13 cellular contexts compared by ENCODE assay signal in the genomic region with DNA sequence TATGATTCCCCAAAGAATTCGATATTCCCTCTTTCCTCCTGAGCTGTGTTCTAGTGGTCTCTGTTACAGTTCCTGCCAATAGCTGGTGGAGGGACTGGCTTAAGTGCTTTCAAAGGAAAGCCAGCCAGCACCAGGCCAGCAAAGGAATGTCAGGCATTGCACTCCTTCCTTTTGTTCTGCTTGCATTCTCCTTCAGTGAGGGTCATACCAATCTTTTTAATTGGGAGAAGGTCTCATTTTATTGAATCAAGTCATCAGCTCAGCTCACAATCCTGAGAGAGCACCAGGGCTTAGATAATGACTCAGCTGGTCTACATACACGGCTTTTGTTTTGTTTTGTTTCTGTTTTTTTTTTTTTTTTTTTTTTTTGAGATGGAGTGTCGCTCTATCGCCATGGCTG.
DNase-seq lines count a peak whose midpoint lies in the region; ATAC-seq and TF ChIP-seq lines count a peak whose summit lies in the region.
"Had no signal": no experiment of that assay in that cellular context is flagged by ENCODE, and none has a peak within 500 bp of the region (broad histone marks: within the 10 kb centered on the region; RNA-seq: fewer than 3 reads in every experiment).

No MANE protein-coding gene starts in this region.

- H3K27ac Mint-ChIP-seq in osteocyte (ENCODE audit: unreplicated experiment): peak overlapping the region; percentile 52
- H3K27ac Mint-ChIP-seq: T-helper 1 cell treated with Interleukin-12 subunit alpha and Interleukin-12 subunit beta and Interleukin-4 antibody, amounts not matched to agents 30 μg/mL and 1 μg/mL, for 36 hours had no signal

- H3K36me3 Mint-ChIP-seq in osteocyte (ENCODE audit: unreplicated experiment): peaks cover 6% of the 10 kb centered on the region

- TF ChIP-seq CTCF in osteocyte (IDR thresholded peaks at IDR 0.05): no peak

- no peaks in the 10 kb centered on the region for H3K9me3 Mint-ChIP-seq in osteocyte (ENCODE audit: unreplicated experiment)
- H3K9me3 Mint-ChIP-seq: T-helper 1 cell treated with Interleukin-12 subunit alpha and Interleukin-12 subunit beta and Interleukin-4 antibody, amounts not matched to agents 30 μg/mL and 1 μg/mL, for 36 hours had no signal

- H3K27me3 Mint-ChIP-seq in osteocyte (ENCODE audit: unreplicated experiment): no peaks in the 10 kb centered on the region

- H3K4me1 Mint-ChIP-seq in osteocyte (ENCODE audit: unreplicated experiment): peaks cover 40% of the 10 kb centered on the region

- H3K4me3 Mint-ChIP-seq in osteocyte (ENCODE audit: unreplicated experiment): no peak overlapping the region
- H3K4me3 Mint-ChIP-seq: T-helper 1 cell treated with Interleukin-12 subunit alpha and Interleukin-12 subunit beta and Interleukin-4 antibody, amounts not matched to agents 30 μg/mL and 1 μg/mL, for 36 hours had no signal

- ATAC-seq in GM18502 (IDR thresholded peaks at IDR 0.05; ENCODE audit: poor library complexity, unreplicated experiment): no peak
- no peak for ATAC-seq in GM21529 (IDR thresholded peaks at IDR 0.05; ENCODE audit: unreplicated experiment)

- DNase-seq in GM03348 (ENCODE audit: low spot score) (peak; percentile 78), NCI-H226 (peak; percentile 31), epidermal melanocyte (ENCODE audit: insufficient read length, low spot score) (peak; percentile 27), osteocyte (ENCODE audit: extremely low spot score, unreplicated experiment) (no peak), NCI-H1105 treated with DMSO at 0.1 percent for 48 hours (lab: John Stamatoyannopoulos, UW) (no peak), nucleus accumbens (lab: John Stamatoyannopoulos, UW) (no peak)
- DNase-seq: Caco-2; head of caudate nucleus; Karpas-422; stimulated activated CD8-positive, alpha-beta memory T cell treated with anti-CD3 and anti-CD28 coated beads, Interleukin-4, amount 100 ng/mL, for 48 hours had no signal

Comparison
In these comparisons a context has a peak if more than half of its experiments do, and no peak if none do; other contexts are left out.
1. DNase-seq: peak in GM03348 (single experiment), NCI-H226 (single experiment) and epidermal melanocyte (single experiment); none in osteocyte (single experiment), NCI-H1105 treated with DMSO at 0.1 percent for 48 hours (single experiment) and nucleus accumbens (0 of 56).